In genomic region chr6:26104457-26105108, GRCh38 we compare ENCODE assay signal across 1 cellular context.
TF ChIP-seq lines count a peak whose summit lies in the region.

No MANE protein-coding gene starts in this region.

TF ChIP-seq in HepG2, 621 proteins besides CTCF, POLR2A, EP300 and RAD21 (continued from another document and continues in another):
- peak; percentile 63 for TF ChIP-seq ZNF18 (CRISPR knock-in tag; IDR thresholded peaks at IDR 0.05; ENCODE audit: insufficient replicate concordance)
- no peak; the same call in 1 of the 2 replicates for TF ChIP-seq SOX13 (IDR thresholded peaks at IDR 0.05)
- peak in 1 of 2 experiments; percentile 78; a peak in 2 of 4 replicates for TF ChIP-seq SOX13 (CRISPR knock-in tag; conservative IDR thresholded peaks at IDR 0.05 in 1 of 2, IDR thresholded peaks at IDR 0.05 in 1 of 2)
- peak; percentile 83 for TF ChIP-seq TFE3 (CRISPR knock-in tag; IDR thresholded peaks at IDR 0.05)
- 0 out of 2 replicates have a peak, but pooled peaks have one; percentile 40 for TF ChIP-seq ZNF205 (CRISPR knock-in tag; IDR thresholded peaks at IDR 0.05)
- TF ChIP-seq HMGXB3 (CRISPR knock-in tag; IDR thresholded peaks at IDR 0.05; ENCODE audit: borderline replicate concordance), result peak; percentile 48; the same call in 1 of the 2 replicates
- TF ChIP-seq ZNF569 (CRISPR knock-in tag; IDR thresholded peaks at IDR 0.05; ENCODE audit: borderline replicate concordance), result no peak
- TF ChIP-seq TCF7 (IDR thresholded peaks at IDR 0.05; ENCODE audit: low read depth), result no peak
- TF ChIP-seq HNF4G (IDR thresholded peaks at IDR 0.05; ENCODE audit: borderline replicate concordance, low read depth, low read length), result peak; percentile 94
- peak; percentile 88 for TF ChIP-seq HNF4G (CRISPR knock-in tag; IDR thresholded peaks at IDR 0.05; ENCODE audit: borderline replicate concordance, low read depth)
- peak; percentile 71; the same call in 1 of the 2 replicates for TF ChIP-seq ZNF644 (CRISPR knock-in tag; IDR thresholded peaks at IDR 0.05; ENCODE audit: low read depth)
- peak; percentile 48; the same call in 1 of the 2 replicates for TF ChIP-seq TFAP4 (IDR thresholded peaks at IDR 0.05; ENCODE audit: borderline replicate concordance, low read depth)
- no peak for TF ChIP-seq PBX2 (CRISPR knock-in tag; IDR thresholded peaks at IDR 0.05)
- TF ChIP-seq WIZ (CRISPR knock-in tag; IDR thresholded peaks at IDR 0.05), result 0 out of 2 replicates have a peak, but pooled peaks have one; percentile 34
- TF ChIP-seq GRHL1 (CRISPR knock-in tag; conservative IDR thresholded peaks at IDR 0.05), result no peak
- TF ChIP-seq TEAD3 (CRISPR knock-in tag; optimal IDR thresholded peaks at IDR 0.05; ENCODE audit: borderline replicate concordance), result peak; percentile 76
- no peak for TF ChIP-seq ZNF432 (CRISPR knock-in tag; IDR thresholded peaks at IDR 0.05; ENCODE audit: borderline replicate concordance)
- TF ChIP-seq SATB2 (CRISPR knock-in tag; IDR thresholded peaks at IDR 0.05), result 0 out of 2 replicates have a peak, but pooled peaks have one; percentile 70
- TF ChIP-seq SAP130 (CRISPR knock-in tag; IDR thresholded peaks at IDR 0.05; ENCODE audit: low read depth), result peak; percentile 67; the same call in 1 of the 2 replicates
- TF ChIP-seq ARID5B (CRISPR knock-in tag; IDR thresholded peaks at IDR 0.05), result peak; percentile 86
- peak; percentile 65; the same call in 1 of the 2 replicates for TF ChIP-seq FOXJ3 (CRISPR knock-in tag; IDR thresholded peaks at IDR 0.05; ENCODE audit: borderline replicate concordance)
- no peak for TF ChIP-seq ZNF839 (CRISPR knock-in tag; IDR thresholded peaks at IDR 0.05; ENCODE audit: borderline replicate concordance)
- peak; percentile 91 for TF ChIP-seq ZBTB37 (CRISPR knock-in tag; IDR thresholded peaks at IDR 0.05)
- 0 out of 2 replicates have a peak, but pooled peaks have one; percentile 45 for TF ChIP-seq ZSCAN30 (CRISPR knock-in tag; IDR thresholded peaks at IDR 0.05)
- peak; percentile 28 for TF ChIP-seq ZFY (CRISPR knock-in tag; IDR thresholded peaks at IDR 0.05)
- TF ChIP-seq TBL1XR1 (IDR thresholded peaks at IDR 0.05; ENCODE audit: borderline replicate concordance, low read length, partially characterized antibody), result peak; percentile 76
- no peak for TF ChIP-seq TRIM24 (CRISPR knock-in tag; IDR thresholded peaks at IDR 0.05)
- peak; percentile 55 for TF ChIP-seq NCOA2 (CRISPR knock-in tag; IDR thresholded peaks at IDR 0.05)
- TF ChIP-seq HOXA7 (CRISPR knock-in tag; IDR thresholded peaks at IDR 0.05), result no peak
- peak; percentile 46; the same call in 1 of the 2 replicates for TF ChIP-seq GATAD1 (CRISPR knock-in tag; IDR thresholded peaks at IDR 0.05)
- 0 out of 2 replicates have a peak, but pooled peaks have one; percentile 19 for TF ChIP-seq ZSCAN25 (CRISPR knock-in tag; IDR thresholded peaks at IDR 0.05)
- peak; percentile 62; the same call in 1 of the 2 replicates for TF ChIP-seq FOXP4 (CRISPR knock-in tag; IDR thresholded peaks at IDR 0.05)
- peak; percentile 43; the same call in 1 of the 2 replicates for TF ChIP-seq YEATS4 (CRISPR knock-in tag; IDR thresholded peaks at IDR 0.05; ENCODE audit: borderline replicate concordance)
- 0 out of 2 replicates have a peak, but pooled peaks have one; percentile 51 for TF ChIP-seq CCDC6 (CRISPR knock-in tag; IDR thresholded peaks at IDR 0.05)
- TF ChIP-seq ZSCAN9 (CRISPR knock-in tag; IDR thresholded peaks at IDR 0.05; ENCODE audit: borderline replicate concordance), result peak; percentile 65; the same call in 1 of the 2 replicates
- TF ChIP-seq GFI1 (CRISPR knock-in tag; IDR thresholded peaks at IDR 0.05; ENCODE audit: borderline replicate concordance), result no peak; the same call in 1 of the 2 replicates
- TF ChIP-seq ZNF3 (CRISPR knock-in tag; IDR thresholded peaks at IDR 0.05), result no peak
- TF ChIP-seq SMARCE1 (IDR thresholded peaks at IDR 0.05; ENCODE audit: borderline replicate concordance), result no peak
- TF ChIP-seq NFRKB (IDR thresholded peaks at IDR 0.05), result no peak
- peak; percentile 93 for TF ChIP-seq RARA (CRISPR knock-in tag; IDR thresholded peaks at IDR 0.05)
- TF ChIP-seq ZMYM2 (CRISPR knock-in tag; IDR thresholded peaks at IDR 0.05), result peak; percentile 87
- peak; percentile 51; the same call in 1 of the 2 replicates for TF ChIP-seq IRF2 (CRISPR knock-in tag; IDR thresholded peaks at IDR 0.05)
